ENCODE assay signal across 9 cellular contexts in genomic region chr1:56803561-56804156, GRCh38. TPM values are rescaled to one million over a fixed set of nuclear protein-coding genes. Genes with fewer than 3 reads are reported as not detected.
DNase-seq lines count a peak whose midpoint lies in the region; ATAC-seq and TF ChIP-seq lines count a peak whose summit lies in the region.
"Had no signal": no experiment of that assay in that cellular context is flagged by ENCODE, and none has a peak within 500 bp of the region (broad histone marks: within the 10 kb centered on the region; RNA-seq: fewer than 3 reads in every experiment).

No MANE protein-coding gene starts in this region.

- peak; percentile 54 for ATAC-seq in GM18909 (IDR thresholded peaks at IDR 0.05; ENCODE audit: poor library complexity, unreplicated experiment)

- no peak overlapping the region for H2BK120ac ChIP-seq in mesenchymal stem cell (ENCODE audit: low read depth, low read length)

- no peaks in the 10 kb centered on the region for H3K79me1 ChIP-seq in mesenchymal stem cell (replicated peaks; ENCODE audit: low read length, poor library complexity, severe bottlenecking)

- no peak overlapping the region for H3K18ac ChIP-seq in mesenchymal stem cell (ENCODE audit: low read depth in 1 of 2, low read length in 2 of 2)

- no peak overlapping the region for H2BK12ac ChIP-seq in mesenchymal stem cell (ENCODE audit: low read length in 2 of 2)

- H2BK5ac ChIP-seq in mesenchymal stem cell (ENCODE audit: low read depth, low read length, poor library complexity, severe bottlenecking): no peak overlapping the region

- H3K4me3 ChIP-seq in LNCaP clone FGC (ENCODE audit: low read depth, low read length): no peak overlapping the region
- H3K4me3 ChIP-seq in WI38 (ENCODE audit: low read depth, low read length): no peak overlapping the region
- H3K4me3 ChIP-seq in mesenchymal stem cell (ENCODE audit: insufficient read depth in 1 of 2, low read depth in 1 of 2, low read length in 2 of 2): no peak overlapping the region

- H4K8ac ChIP-seq in mesenchymal stem cell (ENCODE audit: low read length): no peak overlapping the region

- peak; percentile 82 for TF ChIP-seq CTCF in LNCaP clone FGC (IDR thresholded peaks at IDR 0.05; ENCODE audit: control insufficient read depth, extremely low read depth, insufficient read depth)
- peak; percentile 65 for TF ChIP-seq CTCF in WI38 (IDR thresholded peaks at IDR 0.05; ENCODE audit: low read depth, low read length)

- H3K9ac ChIP-seq in mesenchymal stem cell (ENCODE audit: low read length): no peak overlapping the region

- H3K4me2 ChIP-seq in mesenchymal stem cell (ENCODE audit: low read length, poor library complexity, severe bottlenecking): no peak overlapping the region

- in situ Hi-C loops in Caki2 (cut with HindIII; ENCODE audit: low pct_unique_long_range_greater_than_20kb, low sequenced_read_pairs): no loop called here

- peaks cover 0 to 5% of the 10 kb centered on the region in 2 experiments for H3K27me3 ChIP-seq in mesenchymal stem cell (ENCODE audit: control insufficient read depth in 1 of 2, insufficient read depth in 1 of 2, low read length in 2 of 2)

- no peak overlapping the region for H3K4ac ChIP-seq in mesenchymal stem cell (ENCODE audit: low read depth in 1 of 2, low read length in 2 of 2)

- no peak overlapping the region for H3K27ac ChIP-seq in mesenchymal stem cell (ENCODE audit: low read length, poor library complexity, severe bottlenecking)

- no peaks in the 10 kb centered on the region for H3K36me3 ChIP-seq in mesenchymal stem cell (ENCODE audit: control insufficient read depth in 1 of 2, insufficient read depth in 2 of 2, low read depth in 1 of 2, low read length in 2 of 2)

- 46% methylated on average over 5 of the region's 5 CpGs for WGBS in mesenchymal stem cell

- H2AFZ ChIP-seq in mesenchymal stem cell (ENCODE audit: low read depth, low read length): no peak overlapping the region

- H3K9me3 ChIP-seq in mesenchymal stem cell (ENCODE audit: control insufficient read depth, low read length): no peaks in the 10 kb centered on the region

- H3K14ac ChIP-seq in mesenchymal stem cell (ENCODE audit: low read length in 2 of 2): no peak overlapping the region

- no peak overlapping the region for H4K91ac ChIP-seq in mesenchymal stem cell (ENCODE audit: low read length)

- DNase-seq in Caki2 (ENCODE audit: low read depth): peak; percentile 18
- no peak for DNase-seq in LNCaP clone FGC (ENCODE audit: low read depth)
- DNase-seq in mesenchymal stem cell: peak; percentile 34
- no peak for DNase-seq in NK-92 treated with Interleukin-12 subunit alpha and Interleukin-12 subunit beta, amount 100 ng/mL, for 24 hours (lab: John Stamatoyannopoulos, UW)
- DNase-seq in stimulated activated CD4-positive, alpha-beta T cell treated with anti-CD3 and anti-CD28 coated beads, Interleukin-4, amount 100 ng/mL, for 1 hour: no peak
- DNase-seq in HCEC 1CT: no peak

- H3K4me1 ChIP-seq in mesenchymal stem cell (ENCODE audit: control insufficient read depth, insufficient read depth, low read depth, low read length): no peaks in the 10 kb centered on the region

- no peak overlapping the region for H3K23ac ChIP-seq in mesenchymal stem cell (ENCODE audit: low read length in 2 of 2)

- no peak overlapping the region for H2AK5ac ChIP-seq in mesenchymal stem cell (ENCODE audit: low read length, severe bottlenecking)

- no peak overlapping the region for H2BK15ac ChIP-seq in mesenchymal stem cell (ENCODE audit: low read depth, poor library complexity, severe bottlenecking)

RNA-seq across cellular contexts. Expression of gene FYB2, which starts 15.5 kb away (rescaled TPM):
- total RNA-seq in Caki2 (2014; rRNA removed; shearing (Covaris generic); ENCODE audit: low replicate concordance): not detected in 2 replicates
- 0.03 TPM for polyA plus RNA-seq in mesenchymal stem cell (2013, experiment 1 of 2)
- polyA plus RNA-seq in mesenchymal stem cell (2013, experiment 2 of 2): 0.04 TPM
- total RNA-seq: T-helper 1 cell treated with Interleukin-12 subunit alpha and Interleukin-12 subunit beta and Interleukin-4 antibody, amounts not matched to agents 30 ng/mL and 1 ng/mL, for 36 hours had no signal

RNA-seq across cellular contexts. Expression of gene C8A, which starts 50.9 kb away (rescaled TPM):
- not detected in 2 replicates for total RNA-seq in Caki2 (2014; rRNA removed; shearing (Covaris generic); ENCODE audit: low replicate concordance)
- polyA plus RNA-seq in mesenchymal stem cell (2013, experiment 1 of 2): not detected
- not detected for polyA plus RNA-seq in mesenchymal stem cell (2013, experiment 2 of 2)
- total RNA-seq: T-helper 1 cell treated with Interleukin-12 subunit alpha and Interleukin-12 subunit beta and Interleukin-4 antibody, amounts not matched to agents 30 ng/mL and 1 ng/mL, for 36 hours had no signal

Comparison
In these comparisons a context has a peak if more than half of its experiments do, and no peak if none do; other contexts are left out.
1. DNase-seq: peak in Caki2 (single experiment) and mesenchymal stem cell (single experiment); none in LNCaP clone FGC (single experiment), NK-92 treated with Interleukin-12 subunit alpha and Interleukin-12 subunit beta, amount 100 ng/mL, for 24 hours (single experiment), stimulated activated CD4-positive, alpha-beta T cell treated with anti-CD3 and anti-CD28 coated beads, Interleukin-4, amount 100 ng/mL, for 1 hour (single experiment) and HCEC 1CT (single experiment).